ENCODE assay signal across 39 cellular contexts in the genomic region with DNA sequence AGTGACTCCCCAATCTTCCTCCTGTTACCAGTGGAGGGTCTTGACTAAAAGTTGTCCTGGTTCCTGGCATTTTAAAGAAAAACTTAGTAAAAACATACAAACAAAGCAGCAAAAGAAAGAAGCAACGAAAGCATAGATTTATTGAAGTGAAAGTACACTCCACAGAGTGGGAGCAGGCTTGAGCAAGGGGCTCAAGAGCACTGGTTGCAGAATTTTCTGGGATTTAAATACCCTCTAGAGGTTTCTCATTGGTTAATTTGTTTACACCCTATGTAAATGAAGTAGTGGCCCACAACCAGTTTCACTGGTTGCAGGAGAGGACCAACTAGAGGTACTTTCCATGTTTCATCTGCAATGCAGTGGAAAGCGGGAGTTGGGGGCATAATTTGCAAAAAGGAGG. TPM values are rescaled to one million over a fixed set of nuclear protein-coding genes. Genes with fewer than 3 reads are reported as not detected.
"Had no signal": no experiment of that assay in that cellular context is flagged by ENCODE, and none has a peak within 500 bp of the region (broad histone marks: within the 10 kb centered on the region; RNA-seq: fewer than 3 reads in every experiment).

No MANE protein-coding gene starts in this region.

- H3K27me3 ChIP-seq: adrenal gland, body of pancreas, brain microvascular endothelial cell, breast epithelium had no signal

- ATAC-seq: activated CD4-positive, alpha-beta T cell treated with anti-CD3 and anti-CD28 coated beads for 36 hours; activated CD4-positive, CD25-positive, alpha-beta regulatory T cell treated with anti-CD3 and anti-CD28 coated beads, Interleukin-2, amount 50 U/mL, for 24 hours; activated CD8-positive, alpha-beta memory T cell treated with anti-CD3 and anti-CD28 coated beads, Interleukin-2, amount 10 ng/mL, durations not matched to agents 7 days and 5 days; activated CD8-positive, alpha-beta T cell treated with anti-CD3 and anti-CD28 coated beads, Interleukin-2, amount 10 ng/mL, durations not matched to agents 7 days and 5 days; activated naive CD4-positive, alpha-beta T cell treated with anti-CD3 and anti-CD28 coated beads, Interleukin-2, amount 50 U/mL, for 72 hours; activated T-cell treated with anti-CD3 and anti-CD28 coated beads, Interleukin-2, amount 50 U/mL, for 72 hours; activated T-helper 17 cell treated with anti-CD3 and anti-CD28 coated beads, Interleukin-2, amount 50 U/mL, for 72 hours; body of pancreas; WTC11 had no signal

- H3K9me3 ChIP-seq: adrenal gland had no signal

- H3K4me3 ChIP-seq: adrenal gland, body of pancreas, breast epithelium had no signal

- DNase-seq: activated CD4-positive, alpha-beta memory T cell treated with anti-CD3 and anti-CD28 coated beads, Interleukin-2, amount 10 ng/mL, durations not matched to agents 7 days and 5 days; activated CD4-positive, alpha-beta T cell treated with anti-CD3 and anti-CD28 coated beads for 1 hour; activated CD4-positive, alpha-beta T cell treated with anti-CD3 and anti-CD28 coated beads for 36 hours; activated CD4-positive, alpha-beta T cell treated with anti-CD3 and anti-CD28 coated beads for 48 hours; activated CD4-positive, alpha-beta T cell treated with anti-CD3 and anti-CD28 coated beads, Interleukin-2, amount 10 ng/mL, durations not matched to agents 7 days and 5 days; activated CD4-positive, alpha-beta T cell treated with anti-CD3 and anti-CD28 coated beads, Interleukin-2, amount 50 U/mL, for 48 hours; activated CD4-positive, CD25-positive, alpha-beta regulatory T cell; activated CD8-positive, alpha-beta memory T cell treated with anti-CD3 and anti-CD28 coated beads for 24 hours; activated CD8-positive, alpha-beta memory T cell treated with anti-CD3 and anti-CD28 coated beads, Interleukin-2, amount 10 ng/mL, durations not matched to agents 7 days and 5 days; activated CD8-positive, alpha-beta memory T cell treated with anti-CD3 and anti-CD28 coated beads, Interleukin-2, amount 50 U/mL, for 48 hours; activated CD8-positive, alpha-beta T cell treated with anti-CD3 and anti-CD28 coated beads, Interleukin-2, amount 10 ng/mL, durations not matched to agents 7 days and 5 days; activated effector memory CD4-positive, alpha-beta T cell treated with anti-CD3 and anti-CD28 coated beads, Interleukin-2, amount 50 U/mL, for 16 hours; activated gamma-delta T cell treated with Interleukin-2 at 50 U/mL for 16 hours; activated naive CD4-positive, alpha-beta T cell; activated naive CD4-positive, alpha-beta T cell treated with anti-CD3 and anti-CD28 coated beads for 36 hours; activated naive CD4-positive, alpha-beta T cell treated with anti-CD3 and anti-CD28 coated beads, Interleukin-2, amount 50 U/mL, for 16 hours; activated naive CD8-positive, alpha-beta T cell treated with anti-CD3 and anti-CD28 coated beads, Interleukin-2, amount 10 ng/mL, durations not matched to agents 7 days and 5 days; activated T-cell treated with anti-CD3 and anti-CD28 coated beads, Interleukin-2, amount 50 U/mL, for 24 hours; activated T-cell treated with anti-CD3 and anti-CD28 coated beads, Interleukin-2, amount 50 U/mL, for 72 hours; adrenal gland; amniotic stem cell; aorta; body of pancreas; brain microvascular endothelial cell; central memory CD4-positive, alpha-beta T cell; T-helper 1 cell; T-helper 2 cell; T-helper 9 cell; WERI-Rb-1 had no signal

- H3K27ac ChIP-seq: adrenal gland, body of pancreas, brain microvascular endothelial cell, breast epithelium, WERI-Rb-1 had no signal

- H3K36me3 ChIP-seq: adrenal gland, brain microvascular endothelial cell, breast epithelium, WERI-Rb-1 had no signal

- FAIRE-seq: astrocyte, TTC549 had no signal

- H3K4me1 ChIP-seq: adrenal gland, body of pancreas, breast epithelium had no signal

RNA-seq across cellular contexts. Expression of gene FAM111B, which starts 10.7 kb away (rescaled TPM):
- total RNA-seq: cardiac septum had no signal

RNA-seq across cellular contexts. Expression of gene GLYATL1B, which starts 31.7 kb away (rescaled TPM):
- total RNA-seq: activated CD4-positive, alpha-beta memory T cell treated with anti-CD3 and anti-CD28 coated beads, Interleukin-2, amount 10 ng/mL, durations not matched to agents 7 days and 5 days; activated CD4-positive, alpha-beta T cell treated with anti-CD3 and anti-CD28 coated beads for 36 hours; activated CD4-positive, alpha-beta T cell treated with anti-CD3 and anti-CD28 coated beads, Interleukin-2, amount 10 ng/mL, durations not matched to agents 7 days and 5 days; activated CD8-positive, alpha-beta memory T cell treated with anti-CD3 and anti-CD28 coated beads, Interleukin-2, amount 10 ng/mL, durations not matched to agents 7 days and 5 days; activated CD8-positive, alpha-beta T cell treated with anti-CD3 and anti-CD28 coated beads, Interleukin-2, amount 10 ng/mL, durations not matched to agents 7 days and 5 days; activated naive CD4-positive, alpha-beta T cell treated with anti-CD3 and anti-CD28 coated beads for 36 hours; activated naive CD4-positive, alpha-beta T cell treated with anti-CD3 and anti-CD28 coated beads, Interleukin-2, amount 50 U/mL, for 72 hours; activated naive CD8-positive, alpha-beta T cell treated with anti-CD3 and anti-CD28 coated beads, Interleukin-2, amount 10 ng/mL, durations not matched to agents 7 days and 5 days; activated T-cell treated with anti-CD3 and anti-CD28 coated beads, Interleukin-2, amount 50 U/mL, for 72 hours; activated T-helper 1 cell treated with anti-CD3 and anti-CD28 coated beads, Interleukin-12 subunit alpha, Interleukin-12 subunit beta, Interleukin-2, Interleukin-4 antibody, amounts not matched to agents 30 ng/mL and 10 ng/mL and 1 ng/mL, durations not matched to agents 14 hours and 24 hours and 36 hours; activated T-helper 17 cell treated with anti-CD3 and anti-CD28 coated beads, Interleukin-2, amount 50 U/mL, for 72 hours; adrenal gland; aorta; astrocyte; body of pancreas; breast epithelium; cardiac septum; cerebellum; WTC11 had no signal
- polyA plus RNA-seq: adrenal gland, aorta had no signal
